In the genomic region with DNA sequence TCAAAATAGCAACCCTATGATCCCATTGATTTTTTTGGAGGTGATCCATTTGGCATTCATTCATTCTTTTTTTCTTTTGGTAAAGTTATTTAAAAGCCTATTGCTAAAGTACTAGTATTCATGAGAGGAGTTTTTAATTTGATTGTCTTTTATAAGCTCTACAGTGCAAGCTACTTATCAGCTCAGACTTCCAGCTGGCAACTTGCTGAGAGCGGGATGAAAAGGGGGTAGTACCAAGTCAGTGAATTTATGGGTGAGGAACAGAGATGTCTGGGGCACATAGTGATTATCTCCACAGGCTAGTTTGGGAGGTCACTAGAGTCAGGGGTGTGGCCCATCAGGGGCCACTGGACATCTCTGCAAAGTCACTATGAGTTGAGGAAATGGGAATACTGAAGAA, we compare ENCODE assay signal across 28 cellular contexts.
"Had no signal": no experiment of that assay in that cellular context is flagged by ENCODE, and none has a peak within 500 bp of the region (broad histone marks: within the 10 kb centered on the region; RNA-seq: fewer than 3 reads in every experiment).

No MANE protein-coding gene starts in this region.

- H3K36me3 ChIP-seq: esophagus squamous epithelium, gastroesophageal sphincter, stomach, suprapubic skin, tibial nerve had no signal

- H3K36me3 Mint-ChIP-seq: activated CD8-positive, alpha-beta memory T cell treated with anti-CD3 and anti-CD28 coated beads, Interleukin-2, amount 10 ng/mL, durations not matched to agents 7 days and 5 days; activated naive CD4-positive, alpha-beta T cell treated with anti-CD3 and anti-CD28 coated beads, Interleukin-2, amount 10 ng/mL, durations not matched to agents 7 days and 5 days; stimulated activated memory B cell treated with anti-CD40 and anti-IgM and Interleukin-4, amounts not matched to agents 10 μg/mL and 1 μg/mL and 100 μg/mL, for 72 hours had no signal

- H3K27me3 ChIP-seq: esophagus squamous epithelium, gastroesophageal sphincter, stomach, suprapubic skin, tibial nerve had no signal

- H3K27ac ChIP-seq: coronary artery, esophagus squamous epithelium, gastroesophageal sphincter, stomach, suprapubic skin, tibial nerve, VCaP had no signal

- H3K27me3 Mint-ChIP-seq: activated CD4-positive, alpha-beta T cell treated with anti-CD3 and anti-CD28 coated beads, Interleukin-2, amount 10 ng/mL, durations not matched to agents 7 days and 5 days; activated CD8-positive, alpha-beta memory T cell treated with anti-CD3 and anti-CD28 coated beads, Interleukin-2, amount 10 ng/mL, durations not matched to agents 7 days and 5 days; activated CD8-positive, alpha-beta T cell treated with anti-CD3 and anti-CD28 coated beads for 36 hours; activated naive CD4-positive, alpha-beta T cell treated with anti-CD3 and anti-CD28 coated beads, Interleukin-2, amount 10 ng/mL, durations not matched to agents 7 days and 5 days; stimulated activated memory B cell treated with anti-CD40 and anti-IgM and Interleukin-4, amounts not matched to agents 10 μg/mL and 1 μg/mL and 100 μg/mL, for 72 hours had no signal

- H3K4me3 Mint-ChIP-seq: activated CD4-positive, alpha-beta T cell treated with anti-CD3 and anti-CD28 coated beads, Interleukin-2, amount 10 ng/mL, durations not matched to agents 7 days and 5 days; activated CD8-positive, alpha-beta memory T cell treated with anti-CD3 and anti-CD28 coated beads, Interleukin-2, amount 10 ng/mL, durations not matched to agents 7 days and 5 days; activated CD8-positive, alpha-beta T cell treated with anti-CD3 and anti-CD28 coated beads for 36 hours; activated naive CD4-positive, alpha-beta T cell treated with anti-CD3 and anti-CD28 coated beads, Interleukin-2, amount 10 ng/mL, durations not matched to agents 7 days and 5 days; endodermal cell; nephron; stimulated activated memory B cell treated with anti-CD40 and anti-IgM and Interleukin-4, amounts not matched to agents 10 μg/mL and 1 μg/mL and 100 μg/mL, for 72 hours; T-helper 2 cell treated with Interferon-gamma antibody and Interleukin-4, amounts not matched to agents 5 μg/mL and 100 μg/mL, for 36 hours had no signal

- H3K4me1 Mint-ChIP-seq: activated CD4-positive, alpha-beta T cell treated with anti-CD3 and anti-CD28 coated beads, Interleukin-2, amount 10 ng/mL, durations not matched to agents 7 days and 5 days; activated CD8-positive, alpha-beta memory T cell treated with anti-CD3 and anti-CD28 coated beads, Interleukin-2, amount 10 ng/mL, durations not matched to agents 7 days and 5 days; activated naive CD4-positive, alpha-beta T cell treated with anti-CD3 and anti-CD28 coated beads, Interleukin-2, amount 10 ng/mL, durations not matched to agents 7 days and 5 days; endodermal cell; stimulated activated memory B cell treated with anti-CD40 and anti-IgM and Interleukin-4, amounts not matched to agents 10 μg/mL and 1 μg/mL and 100 μg/mL, for 72 hours had no signal

- H3K4me1 ChIP-seq: esophagus squamous epithelium, stomach, suprapubic skin had no signal

- H3K4me3 ChIP-seq: coronary artery, esophagus squamous epithelium, gastroesophageal sphincter, stomach, suprapubic skin, tibial nerve had no signal

- ATAC-seq: activated CD8-positive, alpha-beta memory T cell treated with anti-CD3 and anti-CD28 coated beads, Interleukin-2, amount 10 ng/mL, durations not matched to agents 7 days and 5 days; activated CD8-positive, alpha-beta T cell treated with anti-CD3 and anti-CD28 coated beads for 36 hours; gastroesophageal sphincter; left ventricle myocardium superior; sciatic nerve; stimulated activated memory B cell treated with anti-CD40 and anti-IgM and Interleukin-4, amounts not matched to agents 10 μg/mL and 1 μg/mL and 100 μg/mL, for 72 hours had no signal

- DNase-seq: activated CD4-positive, alpha-beta T cell treated with anti-CD3 and anti-CD28 coated beads, Interleukin-2, amount 10 ng/mL, durations not matched to agents 7 days and 5 days; activated CD4-positive, CD25-positive, alpha-beta regulatory T cell treated with anti-CD3 and anti-CD28 coated beads, Interleukin-2, amount 50 U/mL, for 72 hours; activated CD8-positive, alpha-beta memory T cell treated with anti-CD3 and anti-CD28 coated beads, Interleukin-2, amount 10 ng/mL, durations not matched to agents 7 days and 5 days; activated CD8-positive, alpha-beta T cell treated with anti-CD3 and anti-CD28 coated beads for 36 hours; activated effector memory CD4-positive, alpha-beta T cell treated with anti-CD3 and anti-CD28 coated beads, Interleukin-2, amount 50 U/mL, for 16 hours; activated naive CD4-positive, alpha-beta T cell treated with anti-CD3 and anti-CD28 coated beads, Interleukin-2, amount 10 ng/mL, durations not matched to agents 7 days and 5 days; activated T-cell treated with anti-CD3 and anti-CD28 coated beads for 4 hours; central memory CD4-positive, alpha-beta T cell; endodermal cell; esophagus squamous epithelium; head of caudate nucleus; hypothalamus; left ventricle myocardium superior; mammary epithelial cell; midbrain; nucleus accumbens; small intestine; stimulated activated CD4-positive, alpha-beta T cell treated with anti-CD3 and anti-CD28 coated beads, Interleukin-2, amount 100 ng/mL, for 24 hours; stomach had no signal

- H3K27ac Mint-ChIP-seq: activated CD4-positive, alpha-beta T cell treated with anti-CD3 and anti-CD28 coated beads, Interleukin-2, amount 10 ng/mL, durations not matched to agents 7 days and 5 days; activated CD8-positive, alpha-beta memory T cell treated with anti-CD3 and anti-CD28 coated beads, Interleukin-2, amount 10 ng/mL, durations not matched to agents 7 days and 5 days; activated CD8-positive, alpha-beta T cell treated with anti-CD3 and anti-CD28 coated beads for 36 hours; activated naive CD4-positive, alpha-beta T cell treated with anti-CD3 and anti-CD28 coated beads, Interleukin-2, amount 10 ng/mL, durations not matched to agents 7 days and 5 days; endodermal cell; stimulated activated memory B cell treated with anti-CD40 and anti-IgM and Interleukin-4, amounts not matched to agents 10 μg/mL and 1 μg/mL and 100 μg/mL, for 72 hours; T-helper 2 cell treated with Interferon-gamma antibody and Interleukin-4, amounts not matched to agents 5 μg/mL and 100 μg/mL, for 36 hours had no signal

- H3K9me3 Mint-ChIP-seq: activated CD4-positive, alpha-beta T cell treated with anti-CD3 and anti-CD28 coated beads, Interleukin-2, amount 10 ng/mL, durations not matched to agents 7 days and 5 days; activated CD8-positive, alpha-beta T cell treated with anti-CD3 and anti-CD28 coated beads for 36 hours; activated naive CD4-positive, alpha-beta T cell treated with anti-CD3 and anti-CD28 coated beads, Interleukin-2, amount 10 ng/mL, durations not matched to agents 7 days and 5 days; endodermal cell; nephron; stimulated activated memory B cell treated with anti-CD40 and anti-IgM and Interleukin-4, amounts not matched to agents 10 μg/mL and 1 μg/mL and 100 μg/mL, for 72 hours; T-helper 2 cell treated with Interferon-gamma antibody and Interleukin-4, amounts not matched to agents 5 μg/mL and 100 μg/mL, for 36 hours had no signal

- H3K9me3 ChIP-seq: esophagus squamous epithelium, gastroesophageal sphincter, stomach, suprapubic skin, tibial nerve had no signal
